In the genomic region with DNA sequence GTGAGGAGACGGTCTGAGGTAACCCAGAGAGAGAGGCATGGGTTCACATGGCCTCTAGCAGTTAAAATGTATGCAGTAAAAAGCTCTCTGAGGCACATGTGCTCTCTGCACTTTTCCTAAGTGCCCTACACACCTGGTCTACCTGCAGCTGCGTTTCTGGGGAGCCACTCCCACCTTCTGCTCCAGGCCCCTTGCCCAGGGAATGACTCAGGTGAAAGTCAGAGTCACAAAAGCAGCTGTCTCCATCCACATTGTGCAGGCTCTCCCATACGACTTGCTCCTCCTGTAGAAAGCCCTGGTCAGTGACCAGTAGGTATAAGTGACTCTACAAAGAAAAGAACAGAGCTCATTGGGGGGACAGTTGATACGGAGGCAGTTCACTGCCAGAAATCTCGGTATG, we compare ENCODE assay signal across 1 cellular context.
TF ChIP-seq lines count a peak whose summit lies in the region.

No MANE protein-coding gene starts in this region.

TF ChIP-seq in IMR-90, 13 proteins besides CTCF, POLR2A, EP300 and RAD21:
- no peak for TF ChIP-seq CEBPB (IDR thresholded peaks at IDR 0.05; ENCODE audit: low read depth, low read length)
- TF ChIP-seq BHLHE40 (IDR thresholded peaks at IDR 0.05; ENCODE audit: low read depth, low read length) = no peak
- no peak for TF ChIP-seq MAFK (IDR thresholded peaks at IDR 0.05; ENCODE audit: low read depth, low read length)
- no peak for TF ChIP-seq FOS (IDR thresholded peaks at IDR 0.05; ENCODE audit: low read depth, low read length)
- no peak for TF ChIP-seq RCOR1 (IDR thresholded peaks at IDR 0.05; ENCODE audit: insufficient replicate concordance, low read length)
- TF ChIP-seq CHD1 (IDR thresholded peaks at IDR 0.05; ENCODE audit: low read depth, low read length) = no peak
- no peak for TF ChIP-seq RFX5 (IDR thresholded peaks at IDR 0.05; ENCODE audit: low read depth, low read length)
- TF ChIP-seq MXI1 (IDR thresholded peaks at IDR 0.05; ENCODE audit: borderline replicate concordance, low read depth, low read length) = no peak
- no peak for TF ChIP-seq MAZ (IDR thresholded peaks at IDR 0.05; ENCODE audit: borderline replicate concordance, low read depth, low read length)
- no peak for TF ChIP-seq NFE2L2 (IDR thresholded peaks at IDR 0.05; ENCODE audit: low read depth, low read length)
- TF ChIP-seq, protein P1, sequence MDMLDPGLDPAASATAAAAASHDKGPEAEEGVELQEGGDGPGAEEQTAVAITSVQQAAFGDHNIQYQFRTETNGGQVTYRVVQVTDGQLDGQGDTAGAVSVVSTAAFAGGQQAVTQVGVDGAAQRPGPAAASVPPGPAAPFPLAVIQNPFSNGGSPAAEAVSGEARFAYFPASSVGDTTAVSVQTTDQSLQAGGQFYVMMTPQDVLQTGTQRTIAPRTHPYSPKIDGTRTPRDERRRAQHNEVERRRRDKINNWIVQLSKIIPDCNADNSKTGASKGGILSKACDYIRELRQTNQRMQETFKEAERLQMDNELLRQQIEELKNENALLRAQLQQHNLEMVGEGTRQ (IDR thresholded peaks at IDR 0.05; ENCODE audit: low read depth, low read length) = no peak
- TF ChIP-seq ELK1 (IDR thresholded peaks at IDR 0.05; ENCODE audit: borderline replicate concordance, low read depth, low read length) = no peak
- no peak for TF ChIP-seq SMC3 (IDR thresholded peaks at IDR 0.05; ENCODE audit: low read depth, low read length)
